ENCODE assay signal across 1 cellular context in genomic region chr6:43257746-43258145, GRCh38.
TF ChIP-seq lines count a peak whose summit lies in the region.

No MANE protein-coding gene starts in this region.

TF ChIP-seq in IMR-90, 13 proteins besides CTCF, POLR2A, EP300 and RAD21:
- no peak for TF ChIP-seq CHD1 (IDR thresholded peaks at IDR 0.05; ENCODE audit: low read depth, low read length)
- no peak for TF ChIP-seq BHLHE40 (IDR thresholded peaks at IDR 0.05; ENCODE audit: low read depth, low read length)
- TF ChIP-seq NFE2L2 (IDR thresholded peaks at IDR 0.05; ENCODE audit: low read depth, low read length): no peak
- TF ChIP-seq MAZ (IDR thresholded peaks at IDR 0.05; ENCODE audit: borderline replicate concordance, low read depth, low read length): no peak
- no peak for TF ChIP-seq ELK1 (IDR thresholded peaks at IDR 0.05; ENCODE audit: borderline replicate concordance, low read depth, low read length)
- TF ChIP-seq USF2 (IDR thresholded peaks at IDR 0.05; ENCODE audit: low read depth, low read length): no peak
- TF ChIP-seq RFX5 (IDR thresholded peaks at IDR 0.05; ENCODE audit: low read depth, low read length): no peak
- no peak for TF ChIP-seq FOS (IDR thresholded peaks at IDR 0.05; ENCODE audit: low read depth, low read length)
- TF ChIP-seq CEBPB (IDR thresholded peaks at IDR 0.05; ENCODE audit: low read depth, low read length): no peak
